In genomic region chr10:74014574-74014973, GRCh38 we compare ENCODE assay signal across 1 cellular context.
A peak's percentile ranks its signal among the peaks of the same experiment; 100 is the strongest.
TF ChIP-seq lines count a peak whose summit lies in the region.

No MANE protein-coding gene starts in this region.

TF ChIP-seq in H1, 55 proteins besides CTCF, POLR2A, EP300 and RAD21:
- peak; percentile 74; the same call in 1 of the 2 replicates for TF ChIP-seq POLR2AphosphoS5 (IDR thresholded peaks at IDR 0.05; ENCODE audit: low read depth, low read length)
